ENCODE assay signal across 9 cellular contexts in genomic region chr13:30796132-30796832, GRCh38.
DNase-seq lines count a peak whose midpoint lies in the region; ATAC-seq and TF ChIP-seq lines count a peak whose summit lies in the region.
"Had no signal": no experiment of that assay in that cellular context is flagged by ENCODE, and none has a peak within 500 bp of the region (broad histone marks: within the 10 kb centered on the region; RNA-seq: fewer than 3 reads in every experiment).

No MANE protein-coding gene starts in this region.

- intact Hi-C loops in posterior cingulate gyrus (cut with DNase I) = no loop called here

- no peaks in the 10 kb centered on the region for H3K36me3 ChIP-seq in GM06990 (ENCODE audit: control insufficient read depth, insufficient read depth, low read length)
- H3K36me3 ChIP-seq in MG63 = no peaks in the 10 kb centered on the region

- peak overlapping the region; percentile 51 to 92 for H3K27ac Mint-ChIP-seq in natural killer cell treated with Interleukin-12 subunit alpha and Interleukin-12 subunit beta and Interleukin-15 and Interleukin-18, amount 100 ng/mL, for 72 hours

- H3K4me1 Mint-ChIP-seq in natural killer cell treated with Interleukin-12 subunit alpha and Interleukin-12 subunit beta and Interleukin-15 and Interleukin-18, amount 100 ng/mL, for 72 hours (ENCODE audit: low read depth in 2 of 2) = peaks cover 25 to 27% of the 10 kb centered on the region in 2 donors

- ATAC-seq in natural killer cell treated with Interleukin-12 subunit alpha and Interleukin-12 subunit beta and Interleukin-15 and Interleukin-18, amount 100 ng/mL, for 72 hours = peak; percentile 55 to 62

- no peaks in the 10 kb centered on the region for H3K9me3 Mint-ChIP-seq in natural killer cell treated with Interleukin-12 subunit alpha and Interleukin-12 subunit beta and Interleukin-15 and Interleukin-18, amount 100 ng/mL, for 72 hours
- H3K9me3 Mint-ChIP-seq: naive thymus-derived CD8-positive, alpha-beta T cell had no signal

- peak; percentile 15 for TF ChIP-seq CTCF in GM06990 (IDR thresholded peaks at IDR 0.05; ENCODE audit: insufficient read depth, low read length, poor library complexity, severe bottlenecking)
- no peak for TF ChIP-seq CTCF in cardiac fibroblast (IDR thresholded peaks at IDR 0.05; ENCODE audit: low read depth, low read length)

- H3K27me3 ChIP-seq in GM06990 (replicated peaks; ENCODE audit: control insufficient read depth, insufficient read depth, low read length) (no peaks in the 10 kb centered on the region), MG63 (no peaks in the 10 kb centered on the region)

- no peaks in the 10 kb centered on the region for H3K27me3 Mint-ChIP-seq in natural killer cell treated with Interleukin-12 subunit alpha and Interleukin-12 subunit beta and Interleukin-15 and Interleukin-18, amount 100 ng/mL, for 72 hours
- H3K27me3 Mint-ChIP-seq: naive thymus-derived CD8-positive, alpha-beta T cell had no signal

- no peaks in the 10 kb centered on the region for H3K9me3 ChIP-seq in MG63

- peak overlapping the region; percentile 49 for H3K4me3 ChIP-seq in GM06990 (replicated peaks; ENCODE audit: low read depth, low read length)
- H3K4me3 ChIP-seq in MG63 = peak overlapping the region; percentile 23
- no peak overlapping the region for H3K4me3 ChIP-seq in cardiac fibroblast (replicated peaks in 1 of 2; ENCODE audit: low read depth in 2 of 2, low read length in 2 of 2)

- H3K4me3 Mint-ChIP-seq in natural killer cell treated with Interleukin-12 subunit alpha and Interleukin-12 subunit beta and Interleukin-15 and Interleukin-18, amount 100 ng/mL, for 72 hours = peak overlapping the region; percentile 32

- H3K36me3 Mint-ChIP-seq in natural killer cell treated with Interleukin-12 subunit alpha and Interleukin-12 subunit beta and Interleukin-15 and Interleukin-18, amount 100 ng/mL, for 72 hours = no peaks in the 10 kb centered on the region
- H3K36me3 Mint-ChIP-seq: naive thymus-derived CD8-positive, alpha-beta T cell had no signal

- DNase-seq in GM06990 (ENCODE audit: extremely low read depth, insufficient read length) (no peak), MG63 (peak; percentile 83), cardiac fibroblast (ENCODE audit: low read depth in 2 of 2) (peak; percentile 62 to 80), DMS53 treated with DMSO at 0.1 percent for 48 hours (lab: John Stamatoyannopoulos, UW; ENCODE audit: unreplicated experiment) (no peak), posterior cingulate gyrus (no peak), GM19238 (ENCODE audit: insufficient read length, low spot score) (no peak), GDM1 (lab: John Stamatoyannopoulos, UW) (no peak)
- DNase-seq in natural killer cell treated with Interleukin-12 subunit alpha and Interleukin-12 subunit beta and Interleukin-15 and Interleukin-18, amount 100 ng/mL, for 72 hours (ENCODE audit: low spot score) = no peak
- DNase-seq: naive thymus-derived CD8-positive, alpha-beta T cell had no signal

Comparison
In these comparisons a context has a peak if more than half of its experiments do, and no peak if none do; other contexts are left out.
1. DNase-seq: peak in MG63 (single experiment) and cardiac fibroblast (2 of 2); none in GM06990 (single experiment), natural killer cell treated with Interleukin-12 subunit alpha and Interleukin-12 subunit beta and Interleukin-15 and Interleukin-18, amount 100 ng/mL, for 72 hours (single experiment), DMS53 treated with DMSO at 0.1 percent for 48 hours (single experiment), posterior cingulate gyrus (0 of 10), GM19238 (single experiment) and GDM1 (single experiment).
2. H3K4me3 ChIP-seq: peak in GM06990 (single experiment) and MG63 (single experiment); none in cardiac fibroblast (0 of 2).